ENCODE assay signal across 2 cellular contexts in genomic region chr6:131552572-131552971, GRCh38.
A peak's percentile ranks its signal among the peaks of the same experiment; 100 is the strongest.
TF ChIP-seq lines count a peak whose summit lies in the region.

No MANE protein-coding gene starts in this region.

TF ChIP-seq in GM23338, 12 proteins besides CTCF, POLR2A, EP300 and RAD21 (continued from another document):
- TF ChIP-seq ZNF462 (CRISPR knock-in tag; IDR thresholded peaks at IDR 0.05) (no peak), ETS1 (IDR thresholded peaks at IDR 0.05) (no peak), EZH2phosphoT487 (IDR thresholded peaks at IDR 0.05; ENCODE audit: unreplicated experiment) (no peak), ZNF114 (CRISPR knock-in tag; IDR thresholded peaks at IDR 0.05) (no peak), STAT1 (IDR thresholded peaks at IDR 0.05; ENCODE audit: unreplicated experiment) (no peak), POLR2AphosphoS5 (IDR thresholded peaks at IDR 0.05; ENCODE audit: low read depth) (no peak), JUNB (IDR thresholded peaks at IDR 0.05; ENCODE audit: unreplicated experiment) (no peak), ZNF331 (CRISPR knock-in tag; IDR thresholded peaks at IDR 0.05; ENCODE audit: low read depth) (no peak), REST (IDR thresholded peaks at IDR 0.05; ENCODE audit: unreplicated experiment) (no peak), EZH2 (IDR thresholded peaks at IDR 0.05; ENCODE audit: low read depth, unreplicated experiment) (no peak), CREB1 (CRISPR knock-in tag; IDR thresholded peaks at IDR 0.05; ENCODE audit: low read depth) (no peak)
TF ChIP-seq in GM23338: peak in this region for 0.

TF ChIP-seq in liver, 16 proteins besides CTCF, POLR2A, EP300 and RAD21 (continued from another document):
- TF ChIP-seq GABPA (IDR thresholded peaks at IDR 0.05 in 1 of 2, conservative IDR thresholded peaks at IDR 0.05 in 1 of 2): no peak
- TF ChIP-seq HNF4G (IDR thresholded peaks at IDR 0.05): peak; percentile 42
